Comparison of ENCODE assay signal across 23 cellular contexts in genomic region chr2:84421791-84422190, GRCh38. TPM values are rescaled to one million over a fixed set of nuclear protein-coding genes. Genes with fewer than 3 reads are reported as not detected.
DNase-seq lines count a peak whose midpoint lies in the region; ATAC-seq and TF ChIP-seq lines count a peak whose summit lies in the region.
"Had no signal": no experiment of that assay in that cellular context is flagged by ENCODE, and none has a peak within 500 bp of the region (broad histone marks: within the 10 kb centered on the region; RNA-seq: fewer than 3 reads in every experiment).

No MANE protein-coding gene starts in this region.

- H3K9me3 ChIP-seq in endodermal cell (ENCODE audit: control insufficient read depth, low read length) (no peaks in the 10 kb centered on the region), upper lobe of right lung (no peaks in the 10 kb centered on the region)
- H3K9me3 ChIP-seq: SJCRH30 had no signal

- H3K27me3 Mint-ChIP-seq in endodermal cell (ENCODE audit: insufficient read depth), result no peaks in the 10 kb centered on the region
- H3K27me3 Mint-ChIP-seq: B cell had no signal

- H3K4me3 ChIP-seq in endodermal cell (ENCODE audit: low read length), result no peak overlapping the region
- no peak overlapping the region for H3K4me3 ChIP-seq in upper lobe of right lung
- H3K4me3 ChIP-seq: SJCRH30 had no signal

- DNase-seq in Right ventricle myocardium superior (no peak), cardiac septum (ENCODE audit: low spot score) (no peak), endodermal cell (no peak), left lobe of liver (ENCODE audit: low spot score) (no peak), upper lobe of right lung (no peak), midbrain (lab: John Stamatoyannopoulos, UW) (no peak)
- DNase-seq: Calu3, DMS79 treated with DMSO at 0.1 percent for 48 hours, GF-D8, HCEC 1CT, Karpas-422, NCI-H1092 treated with DMSO at 0.1 percent for 48 hours, NCI-H1436, NCI-H187, NCI-H2081 treated with DMSO at 0.1 percent for 48 hours, NCI-H2171, NCI-H226, NCI-H510A treated with DMSO at 0.1 percent for 48 hours, SJCRH30 had no signal

- no peaks in the 10 kb centered on the region for H3K4me1 Mint-ChIP-seq in endodermal cell
- H3K4me1 Mint-ChIP-seq: B cell, CD14-positive monocyte had no signal

- H3K9ac ChIP-seq in endodermal cell (ENCODE audit: extremely low read depth, low read length, poor library complexity, severe bottlenecking), result no peak overlapping the region

- H3K4me3 Mint-ChIP-seq in endodermal cell, result no peak overlapping the region
- H3K4me3 Mint-ChIP-seq: B cell, CD14-positive monocyte had no signal

- intact Hi-C loops in Right ventricle myocardium superior (cut with DNase I), result no loop called here
- intact Hi-C loops in cardiac septum (cut with DNase I), result no loop called here
- intact Hi-C loops in upper lobe of right lung (cut with DNase I), result no loop called here

- peak overlapping the region; percentile 28 for H3K27ac Mint-ChIP-seq in endodermal cell
- H3K27ac Mint-ChIP-seq: B cell had no signal

- WGBS in endodermal cell (ENCODE audit: insufficient coverage in 1 of 2, insufficient read length in 1 of 2), 2 experiments, result 80 to 98% methylated on average over 1 of the region's 1 CpG

- peaks cover 6% of the 10 kb centered on the region for H3K36me3 Mint-ChIP-seq in endodermal cell (ENCODE audit: low read depth)

- ATAC-seq in Right ventricle myocardium superior (ENCODE audit: poor library complexity) (peak; percentile 86), left lobe of liver (peak; percentile 82), upper lobe of right lung (peak; percentile 20), GM19467 (IDR thresholded peaks at IDR 0.05; ENCODE audit: unreplicated experiment) (no peak)
- ATAC-seq: SK-N-SH treated with all-trans-retinoic acid at 6 μM for 48 hours had no signal

- H3K27me3 ChIP-seq in endodermal cell (ENCODE audit: control insufficient read depth, insufficient read depth, low read length, poor library complexity, severe bottlenecking) (no peaks in the 10 kb centered on the region), upper lobe of right lung (no peaks in the 10 kb centered on the region)
- H3K27me3 ChIP-seq: SJCRH30 had no signal

- H3K4me1 ChIP-seq in endodermal cell (ENCODE audit: control insufficient read depth, insufficient read depth, low read length), result no peaks in the 10 kb centered on the region
- H3K4me1 ChIP-seq in upper lobe of right lung, result no peaks in the 10 kb centered on the region
- H3K4me1 ChIP-seq: SJCRH30 had no signal

- no peak overlapping the region for H3K27ac ChIP-seq in endodermal cell (ENCODE audit: low read depth, low read length)
- no peak overlapping the region for H3K27ac ChIP-seq in upper lobe of right lung
- H3K27ac ChIP-seq: SJCRH30 had no signal

- TF ChIP-seq CTCF in endodermal cell (conservative IDR thresholded peaks at IDR 0.05) (no peak), upper lobe of right lung (IDR thresholded peaks at IDR 0.05) (no peak)

- H3K36me3 ChIP-seq in endodermal cell (ENCODE audit: control insufficient read depth, insufficient read depth, low read length) (peaks cover 20% of the 10 kb centered on the region), upper lobe of right lung (peaks cover 35% of the 10 kb centered on the region)

- no peaks in the 10 kb centered on the region for H3K9me3 Mint-ChIP-seq in endodermal cell

RNA-seq across cellular contexts. Expression of gene SUCLG1, which starts 37.3 kb away (rescaled TPM):
- 312 TPM for total RNA-seq in Right ventricle myocardium superior
- 216 TPM for total RNA-seq in cardiac septum
- 10 to 100 TPM; 33.6 to 41.9 TPM for total RNA-seq in endodermal cell
- 53.4 TPM for polyA plus RNA-seq in endodermal cell (2013, experiment 1 of 2)
- 52.8 TPM for polyA plus RNA-seq in endodermal cell (2013, experiment 2 of 2)
- 82.0 TPM for total RNA-seq in left lobe of liver
- 52.7 TPM for total RNA-seq in upper lobe of right lung
